1 cellular context compared by ENCODE assay signal in genomic region chr3:125916376-125916978, GRCh38.
A peak's percentile ranks its signal among the peaks of the same experiment; 100 is the strongest.
TF ChIP-seq lines count a peak whose summit lies in the region.

No MANE protein-coding gene starts in this region.

TF ChIP-seq in HCT116, 20 proteins besides CTCF, POLR2A, EP300 and RAD21 (continued from another document):
- TF ChIP-seq YY1 (IDR thresholded peaks at IDR 0.05; ENCODE audit: extremely low read depth, insufficient replicate concordance, low read depth, low read length) (peak; percentile 84), SRF (IDR thresholded peaks at IDR 0.05; ENCODE audit: low read depth) (no peak)
